In the genomic region with DNA sequence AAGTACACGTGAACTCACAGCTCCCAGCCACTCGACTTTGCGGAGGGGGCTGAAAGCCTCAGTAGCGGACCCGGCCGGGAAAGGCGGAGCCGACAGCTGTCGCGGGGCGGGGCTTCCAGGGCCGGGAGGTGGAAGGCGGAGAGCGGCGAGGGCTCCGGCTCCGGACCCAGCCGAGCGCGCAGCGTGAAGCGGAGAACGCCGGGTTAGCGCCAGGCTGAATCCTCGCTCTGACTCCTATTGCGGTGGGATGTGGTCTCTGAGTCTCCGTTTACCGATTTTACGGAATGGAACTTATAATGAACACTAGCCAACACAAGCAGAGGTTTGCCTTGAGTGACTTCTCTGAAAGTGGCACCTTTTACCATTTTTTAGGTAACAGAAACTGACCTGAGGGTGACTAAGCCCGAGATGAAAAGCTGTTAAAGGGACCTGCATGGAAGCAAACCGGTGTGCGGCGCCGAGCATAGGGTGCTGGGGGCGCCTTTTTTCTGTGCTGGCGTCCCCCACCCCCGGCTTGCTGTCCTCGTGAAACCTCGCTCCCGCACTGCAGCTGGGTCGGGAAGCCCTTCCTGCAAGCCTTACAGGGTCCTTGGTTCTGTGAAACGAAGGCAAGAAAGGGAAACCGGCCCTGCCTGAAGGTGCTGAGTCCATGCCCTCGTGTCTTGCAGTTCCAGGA, we compare ENCODE assay signal across 9 cellular contexts.
A peak's percentile ranks its signal among the peaks of the same experiment; 100 is the strongest.
DNase-seq lines count a peak whose midpoint lies in the region; ATAC-seq and TF ChIP-seq lines count a peak whose summit lies in the region.
"Had no signal": no experiment of that assay in that cellular context is flagged by ENCODE, and none has a peak within 500 bp of the region (broad histone marks: within the 10 kb centered on the region; RNA-seq: fewer than 3 reads in every experiment).

No MANE protein-coding gene starts in this region.

- intact Hi-C loops in vagina (cut with DNase I): no loop called here

- H3K9me3 ChIP-seq in AG04450 (ENCODE audit: control insufficient read depth, insufficient read depth, low read length) (no peaks in the 10 kb centered on the region), vagina (no peaks in the 10 kb centered on the region)

- H3K27me3 ChIP-seq in AG04450 (ENCODE audit: control insufficient read depth, insufficient read depth, low read length) (peaks cover 9% of the 10 kb centered on the region), vagina (no peaks in the 10 kb centered on the region)

- DNase-seq in AG04450 (ENCODE audit: low read depth, low spot score) (peak; percentile 0), fibroblast of gingiva (ENCODE audit: low read depth) (peak; percentile 19), vagina (ENCODE audit: extremely low spot score in 2 of 2) (peak; percentile 62 to 70), cerebellum (ENCODE audit: low spot score) (no peak), COR-L47 (lab: John Stamatoyannopoulos, UW) (no peak)
- no peak for DNase-seq in naive thymus-derived CD8-positive, alpha-beta T cell

- no peak for TF ChIP-seq POLR2A in vagina (IDR thresholded peaks at IDR 0.05)

- H3K4me3 ChIP-seq in AG04450 (ENCODE audit: low read depth, low read length) (peak overlapping the region; percentile 54), vagina (peak overlapping the region; percentile 36 to 42)

- no peak overlapping the region for H3K27ac ChIP-seq in AG04450 (ENCODE audit: low read depth, low read length)
- H3K27ac ChIP-seq in vagina: peak overlapping the region; percentile 17

- ATAC-seq in GM21723 (IDR thresholded peaks at IDR 0.05; ENCODE audit: unreplicated experiment): peak; percentile 61
- no peak for ATAC-seq in naive thymus-derived CD8-positive, alpha-beta T cell

- H3K36me3 ChIP-seq in vagina: no peaks in the 10 kb centered on the region

- peaks cover 6% of the 10 kb centered on the region for H3K4me1 Mint-ChIP-seq in T-helper 1 cell treated with Interleukin-12 subunit alpha and Interleukin-12 subunit beta and Interleukin-4 antibody, amounts not matched to agents 30 μg/mL and 1 μg/mL, for 36 hours (ENCODE audit: low read depth)
- H3K4me1 Mint-ChIP-seq in naive thymus-derived CD8-positive, alpha-beta T cell: peaks cover 4 to 13% (median 6%) of the 10 kb centered on the region in 4 donors
- H3K4me1 Mint-ChIP-seq: central memory CD8-positive, alpha-beta T cell had no signal

- H3K36me3 Mint-ChIP-seq in T-helper 1 cell treated with Interleukin-12 subunit alpha and Interleukin-12 subunit beta and Interleukin-4 antibody, amounts not matched to agents 30 μg/mL and 1 μg/mL, for 36 hours (ENCODE audit: low read depth): no peaks in the 10 kb centered on the region
- H3K36me3 Mint-ChIP-seq in naive thymus-derived CD8-positive, alpha-beta T cell: no peaks in the 10 kb centered on the region

- H3K4me3 Mint-ChIP-seq in T-helper 1 cell treated with Interleukin-12 subunit alpha and Interleukin-12 subunit beta and Interleukin-4 antibody, amounts not matched to agents 30 μg/mL and 1 μg/mL, for 36 hours: peak overlapping the region; percentile 34
- H3K4me3 Mint-ChIP-seq in naive thymus-derived CD8-positive, alpha-beta T cell: peak overlapping the region; percentile 19 to 77 (median 39)
- H3K4me3 Mint-ChIP-seq: central memory CD8-positive, alpha-beta T cell had no signal

- CTCF ChIA-PET in AG04450 (lab: Charles Lee): no interaction called here

- H3K27ac Mint-ChIP-seq in T-helper 1 cell treated with Interleukin-12 subunit alpha and Interleukin-12 subunit beta and Interleukin-4 antibody, amounts not matched to agents 30 μg/mL and 1 μg/mL, for 36 hours: no peak overlapping the region
- no peak overlapping the region for H3K27ac Mint-ChIP-seq in naive thymus-derived CD8-positive, alpha-beta T cell

- peaks cover 34% of the 10 kb centered on the region for H3K27me3 Mint-ChIP-seq in T-helper 1 cell treated with Interleukin-12 subunit alpha and Interleukin-12 subunit beta and Interleukin-4 antibody, amounts not matched to agents 30 μg/mL and 1 μg/mL, for 36 hours (ENCODE audit: low read depth)
- H3K27me3 Mint-ChIP-seq in naive thymus-derived CD8-positive, alpha-beta T cell: peaks cover 22 to 71% (median 50%) of the 10 kb centered on the region in 5 donors

- TF ChIP-seq CTCF in AG04450 (IDR thresholded peaks at IDR 0.05; ENCODE audit: low read depth, low read length): no peak
- TF ChIP-seq CTCF in vagina (IDR thresholded peaks at IDR 0.05): no peak

- peaks cover 13% of the 10 kb centered on the region for H3K4me1 ChIP-seq in vagina

- H3K9me3 Mint-ChIP-seq in T-helper 1 cell treated with Interleukin-12 subunit alpha and Interleukin-12 subunit beta and Interleukin-4 antibody, amounts not matched to agents 30 μg/mL and 1 μg/mL, for 36 hours: no peaks in the 10 kb centered on the region
- H3K9me3 Mint-ChIP-seq in naive thymus-derived CD8-positive, alpha-beta T cell: peaks cover 0 to 10% (median 0%) of the 10 kb centered on the region in 9 donors

- POLR2A ChIA-PET in AG04450 (lab: Yijun Ruan, JAX): interaction anchor here (0.6 kb wide), 1 partner anchor 69 kb away, joined by 6 read pairs; no protein-coding TSS in a partner anchor
- POLR2A ChIA-PET in naive thymus-derived CD8-positive, alpha-beta T cell (lab: Charles Lee): no interaction called here

Comparison
In these comparisons a context has a peak if more than half of its experiments do, and no peak if none do; other contexts are left out.
1. DNase-seq: peak in AG04450 (single experiment), fibroblast of gingiva (single experiment) and vagina (2 of 2); none in naive thymus-derived CD8-positive, alpha-beta T cell (0 of 10), cerebellum (single experiment) and COR-L47 (single experiment).